In genomic region chr1:68131261-68131660, GRCh38 we compare ENCODE assay signal across 20 cellular contexts.
"Had no signal": no experiment of that assay in that cellular context is flagged by ENCODE, and none has a peak within 500 bp of the region (broad histone marks: within the 10 kb centered on the region; RNA-seq: fewer than 3 reads in every experiment).

No MANE protein-coding gene starts in this region.

- H3K27me3 ChIP-seq: dorsolateral prefrontal cortex, foreskin keratinocyte, heart left ventricle, hepatocyte, left lung had no signal

- H3K9me3 ChIP-seq: heart left ventricle, left lung, lower lobe of right lung, mucosa of descending colon had no signal

- H3K27ac ChIP-seq: coronary artery, dorsolateral prefrontal cortex, epithelial cell of prostate, foreskin keratinocyte, hepatocyte, left lung, lower lobe of right lung had no signal

- ATAC-seq: esophagus mucosa, foreskin keratinocyte, heart left ventricle, left cardiac atrium, left lung, left ventricle myocardium superior, lower lobe of right lung, mucosa of descending colon had no signal

- H3K4me1 ChIP-seq: foreskin keratinocyte, left lung, lower lobe of right lung had no signal

- H3K4me3 ChIP-seq: coronary artery, dorsolateral prefrontal cortex, heart left ventricle, hepatocyte, left lung, lower lobe of right lung, mucosa of descending colon had no signal

- DNase-seq: dermis blood vessel endothelial cell; dorsolateral prefrontal cortex; effector CD4-positive, alpha-beta T cell; effector memory CD4-positive, alpha-beta T cell; erythroblast; foreskin keratinocyte; heart left ventricle; hypothalamus; immature natural killer cell; left cardiac atrium; left lung; left ventricle myocardium superior; lower lobe of right lung; mesenchymal stem cell; mucosa of descending colon; naive B cell had no signal
